ENCODE assay signal across 24 cellular contexts in genomic region chr5:99449786-99450185, GRCh38.
A peak's percentile ranks its signal among the peaks of the same experiment; 100 is the strongest.
DNase-seq lines count a peak whose midpoint lies in the region; ATAC-seq, FAIRE-seq and TF ChIP-seq lines count a peak whose summit lies in the region.
"Had no signal": no experiment of that assay in that cellular context is flagged by ENCODE, and none has a peak within 500 bp of the region (broad histone marks: within the 10 kb centered on the region; RNA-seq: fewer than 3 reads in every experiment).

No MANE protein-coding gene starts in this region.

- TF ChIP-seq CTCF in H1 (IDR thresholded peaks at IDR 0.05; ENCODE audit: control extremely low read depth in 1 of 3, insufficient read depth in 1 of 3, low read depth in 1 of 3, low read length in 3 of 3): no peak

- DNase-seq in ACHN: peak; percentile 43
- DNase-seq in LHCN-M2 (ENCODE audit: low read depth): peak; percentile 3
- no peak for DNase-seq in H1 (ENCODE audit: low read depth in 1 of 2, low spot score in 2 of 2)
- DNase-seq in left kidney (ENCODE audit: low read depth, low spot score): peak; percentile 15
- DNase-seq in stimulated activated CD4-positive, alpha-beta T cell treated with anti-CD3 and anti-CD28 coated beads, Interleukin-2, amount 100 ng/mL, for 24 hours: no peak
- no peak for DNase-seq in posterior vena cava (ENCODE audit: low spot score)
- no peak for DNase-seq in left ventricle myocardium superior
- DNase-seq in germinal center (ENCODE audit: low spot score): no peak
- DNase-seq: activated CD4-positive, alpha-beta T cell treated with anti-CD3 and anti-CD28 coated beads, Interleukin-2, amount 10 ng/mL, durations not matched to agents 7 days and 5 days; activated CD8-positive, alpha-beta memory T cell treated with anti-CD3 and anti-CD28 coated beads, Interleukin-2, amount 50 U/mL, for 4 hours; activated naive CD8-positive, alpha-beta T cell treated with anti-CD3 and anti-CD28 coated beads, Interleukin-2, amount 10 ng/mL, durations not matched to agents 7 days and 5 days; glutamatergic neuron; left ventricle myocardium inferior; NCI-H510A treated with DMSO at 0.1 percent for 48 hours; retina; stimulated activated CD4-positive, alpha-beta T cell treated with anti-CD3 and anti-CD28 coated beads, Interleukin-12 subunit alpha, Interleukin-12 subunit beta, amount 100 ng/mL, for 4 hours; stimulated activated CD8-positive, alpha-beta memory T cell treated with anti-CD3 and anti-CD28 coated beads, Interleukin-4, amount 100 ng/mL, for 48 hours; substantia nigra; T-helper 2 cell; uterus had no signal

- WGBS in H1 (ENCODE audit: extremely low coverage in 1 of 2, insufficient coverage in 1 of 2, insufficient read length in 1 of 2, insufficient replicate concordance in 2 of 2, low coverage in 1 of 2, low lambda C conversion rate in 2 of 2, missing lambda C conversion rate in 1 of 2), 2 experiments: 65% methylated on average over 3 of the region's 3 CpGs; no CpG with 5 or more reads in 1 of the 2 experiments

- ATAC-seq in left ventricle myocardium superior: no peak
- ATAC-seq: GM12878 had no signal

- H4K91ac ChIP-seq in H1 (replicated peaks; ENCODE audit: insufficient read length, low read length): no peak overlapping the region

- no peak for TF ChIP-seq POLR2A in H1 (IDR thresholded peaks at IDR 0.05; ENCODE audit: control extremely low read depth in 1 of 2, low read depth in 2 of 2, low read length in 2 of 2)

- FAIRE-seq in H1 (lab: Jason Lieb, UNC): no peak
- FAIRE-seq: GM12878 had no signal

- H3K4me3 ChIP-seq in H1 (ENCODE audit: extremely low read depth in 1 of 4, insufficient read depth in 2 of 4, low read depth in 3 of 4, low read length in 4 of 4): no peak overlapping the region
- H3K4me3 ChIP-seq: GM12878, left ventricle myocardium inferior, SK-N-MC, uterus had no signal

- POLR2A ChIA-PET in H1 (lab: Charles Lee; ENCODE audit: partially characterized antibody): no interaction called here

- H2AFZ ChIP-seq in H1 (ENCODE audit: low read length): peak overlapping the region; percentile 86

- in situ Hi-C loops in ACHN (cut with HindIII; ENCODE audit: low pct_ligation_motif_present, low pct_unique_long_range_greater_than_20kb, low sequenced_read_pairs): no loop called here

- no peak overlapping the region for H2AK5ac ChIP-seq in H1 (ENCODE audit: low read depth, low read length)

- no peak overlapping the region for H3K27ac ChIP-seq in H1 (ENCODE audit: low read depth, low read length)
- H3K27ac ChIP-seq: C4-2B, left ventricle myocardium inferior, SK-N-MC, uterus, VCaP had no signal

- peaks cover 0 to 1% (median 0%) of the 10 kb centered on the region in 4 experiments; a peak in 1 of 7 replicates for H3K27me3 ChIP-seq in H1 (replicated peaks in 1 of 4; ENCODE audit: control insufficient read depth in 3 of 4, extremely low read depth in 1 of 4, insufficient read depth in 3 of 4, low read length in 3 of 4)
- H3K27me3 ChIP-seq: uterus had no signal

- H3K23me2 ChIP-seq in H1 (ENCODE audit: low read depth, low read length): no peaks in the 10 kb centered on the region

- H2BK5ac ChIP-seq in H1 (ENCODE audit: low read depth, low read length): no peak overlapping the region; the same call in 1 of the 2 replicates

- H3K14ac ChIP-seq in H1 (ENCODE audit: insufficient read length): no peak overlapping the region

- no peak for TF ChIP-seq RAD21 in H1 (IDR thresholded peaks at IDR 0.05 in 1 of 2, conservative IDR thresholded peaks at IDR 0.05 in 1 of 2; ENCODE audit: low read depth in 2 of 2, low read length in 2 of 2)

- no peaks in the 10 kb centered on the region for H3K4me1 ChIP-seq in H1 (replicated peaks in 1 of 4; ENCODE audit: control insufficient read depth in 3 of 4, insufficient read depth in 4 of 4, low read length in 3 of 4)
- H3K4me1 ChIP-seq: left ventricle myocardium inferior, uterus had no signal

- no peak overlapping the region for H4K8ac ChIP-seq in H1 (ENCODE audit: extremely low read depth, insufficient read depth, low read length)

- no peak overlapping the region for H3K4me2 ChIP-seq in H1 (ENCODE audit: insufficient read depth in 1 of 2, low read depth in 2 of 2, low read length in 2 of 2)

- H3K9ac ChIP-seq in H1 (replicated peaks in 1 of 4; ENCODE audit: extremely low read depth in 1 of 4, low read depth in 3 of 4, low read length in 3 of 4): peak overlapping the region in 1 of 4 experiments; percentile 34; a peak in 1 of 7 replicates

- H2BK120ac ChIP-seq in H1 (replicated peaks; ENCODE audit: low read depth, low read length): no peak overlapping the region

- H2BK15ac ChIP-seq in H1 (ENCODE audit: low read length): no peak overlapping the region

- no peaks in the 10 kb centered on the region for H3K36me3 ChIP-seq in H1 (ENCODE audit: control insufficient read depth in 2 of 4, insufficient read depth in 4 of 4, low read length in 3 of 4)
- H3K36me3 ChIP-seq: left ventricle myocardium inferior had no signal

- H3K4ac ChIP-seq in H1 (replicated peaks; ENCODE audit: insufficient read length, low read depth, low read length): no peak overlapping the region

- H3K18ac ChIP-seq in H1 (ENCODE audit: extremely low read depth, low read length): no peak overlapping the region

- CTCF ChIA-PET in H1 (lab: Charles Lee; ENCODE audit: partially characterized antibody): no interaction called here

- intact Hi-C loops in posterior vena cava (cut with DNase I) (no loop called here), left ventricle myocardium superior (cut with micrococcal nuclease) (no loop called here)

- no peaks in the 10 kb centered on the region for H4K20me1 ChIP-seq in H1 (replicated peaks in 1 of 2; ENCODE audit: control insufficient read depth in 1 of 2, insufficient read depth in 2 of 2, low read length in 2 of 2)

- no peaks in the 10 kb centered on the region for H3K9me3 ChIP-seq in H1 (ENCODE audit: insufficient read depth in 2 of 2, low read depth in 1 of 2, low read length in 1 of 2)
- H3K9me3 ChIP-seq: left ventricle myocardium inferior, uterus had no signal

- no peak overlapping the region for H3K56ac ChIP-seq in H1 (replicated peaks; ENCODE audit: insufficient read length, low read depth, low read length)

- no peaks in the 10 kb centered on the region for H3K79me2 ChIP-seq in H1 (ENCODE audit: control insufficient read depth in 1 of 2, insufficient read depth in 2 of 2, low read length in 2 of 2)

- no peak for TF ChIP-seq EP300 in H1 (IDR thresholded peaks at IDR 0.05; ENCODE audit: borderline replicate concordance in 1 of 2, low read depth in 2 of 2, low read length in 2 of 2)

- no peak overlapping the region for H4K5ac ChIP-seq in H1 (ENCODE audit: insufficient read length, low read depth, low read length)

- no peak overlapping the region for H2BK20ac ChIP-seq in H1 (ENCODE audit: low read length)

- no peak overlapping the region for H2BK12ac ChIP-seq in H1 (ENCODE audit: low read depth, low read length)

- H3K79me1 ChIP-seq in H1 (ENCODE audit: low read depth, low read length): no peaks in the 10 kb centered on the region

- no peak overlapping the region for H3K23ac ChIP-seq in H1 (ENCODE audit: insufficient read length)

TF ChIP-seq in H1, 55 proteins besides CTCF, POLR2A, EP300 and RAD21:
- no peak for TF ChIP-seq HDAC6 (IDR thresholded peaks at IDR 0.05; ENCODE audit: low read depth, low read length)
- TF ChIP-seq SIN3A (conservative IDR thresholded peaks at IDR 0.05 in 1 of 2, IDR thresholded peaks at IDR 0.05 in 1 of 2; ENCODE audit: low read depth in 1 of 2, low read length in 2 of 2): no peak
- no peak for TF ChIP-seq JUND (IDR thresholded peaks at IDR 0.05; ENCODE audit: low read length)
- no peak for TF ChIP-seq RNF2 (IDR thresholded peaks at IDR 0.05; ENCODE audit: borderline replicate concordance, low read depth, low read length, missing control alignments, poor library complexity, severe bottlenecking)
- no peak for TF ChIP-seq KDM1A (IDR thresholded peaks at IDR 0.05; ENCODE audit: borderline replicate concordance, low read length)
- no peak for TF ChIP-seq RXRA (IDR thresholded peaks at IDR 0.05; ENCODE audit: insufficient read depth, low read depth, low read length)
- TF ChIP-seq KDM5A (IDR thresholded peaks at IDR 0.05; ENCODE audit: low read length): no peak
- TF ChIP-seq E2F6 (IDR thresholded peaks at IDR 0.05): no peak
- TF ChIP-seq, protein P1, sequence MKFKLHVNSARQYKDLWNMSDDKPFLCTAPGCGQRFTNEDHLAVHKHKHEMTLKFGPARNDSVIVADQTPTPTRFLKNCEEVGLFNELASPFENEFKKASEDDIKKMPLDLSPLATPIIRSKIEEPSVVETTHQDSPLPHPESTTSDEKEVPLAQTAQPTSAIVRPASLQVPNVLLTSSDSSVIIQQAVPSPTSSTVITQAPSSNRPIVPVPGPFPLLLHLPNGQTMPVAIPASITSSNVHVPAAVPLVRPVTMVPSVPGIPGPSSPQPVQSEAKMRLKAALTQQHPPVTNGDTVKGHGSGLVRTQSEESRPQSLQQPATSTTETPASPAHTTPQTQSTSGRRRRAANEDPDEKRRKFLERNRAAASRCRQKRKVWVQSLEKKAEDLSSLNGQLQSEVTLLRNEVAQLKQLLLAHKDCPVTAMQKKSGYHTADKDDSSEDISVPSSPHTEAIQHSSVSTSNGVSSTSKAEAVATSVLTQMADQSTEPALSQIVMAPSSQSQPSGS (IDR thresholded peaks at IDR 0.05; ENCODE audit: low read length): no peak
- no peak for TF ChIP-seq TAF7 (optimal IDR thresholded peaks at IDR 0.05; ENCODE audit: borderline replicate concordance, low read depth, low read length)
- TF ChIP-seq CBX8 (IDR thresholded peaks at IDR 0.05; ENCODE audit: borderline replicate concordance, low read depth, low read length): no peak
- no peak for TF ChIP-seq CEBPB (IDR thresholded peaks at IDR 0.05; ENCODE audit: low read depth, low read length)
- TF ChIP-seq RFX5 (IDR thresholded peaks at IDR 0.05; ENCODE audit: borderline replicate concordance, low read depth, low read length): no peak
- TF ChIP-seq BACH1 (IDR thresholded peaks at IDR 0.05; ENCODE audit: low read length): no peak
- TF ChIP-seq FOSL1 (IDR thresholded peaks at IDR 0.05; ENCODE audit: insufficient read depth, low read depth, low read length): no peak
- TF ChIP-seq JUN (IDR thresholded peaks at IDR 0.05; ENCODE audit: low read depth, low read length): no peak
- TF ChIP-seq BRCA1 (IDR thresholded peaks at IDR 0.05; ENCODE audit: low read depth, low read length): no peak
- TF ChIP-seq EZH2 (IDR thresholded peaks at IDR 0.05; ENCODE audit: low read depth, low read length, severe bottlenecking): no peak
- TF ChIP-seq TBP (IDR thresholded peaks at IDR 0.05; ENCODE audit: low read depth, low read length): no peak
- TF ChIP-seq CTBP2 (IDR thresholded peaks at IDR 0.05; ENCODE audit: borderline replicate concordance, insufficient read depth, insufficient read length, low read length): no peak

Comparison
In these comparisons a context has a peak if more than half of its experiments do, and no peak if none do; other contexts are left out.
1. DNase-seq: peak in ACHN (single experiment), LHCN-M2 (single experiment) and left kidney (single experiment); none in H1 (0 of 2), stimulated activated CD4-positive, alpha-beta T cell treated with anti-CD3 and anti-CD28 coated beads, Interleukin-2, amount 100 ng/mL, for 24 hours (0 of 2), posterior vena cava (single experiment), left ventricle myocardium superior (single experiment) and germinal center (single experiment).